3 cellular contexts compared by ENCODE assay signal in genomic region chr7:90322837-90323236, GRCh38.
TF ChIP-seq lines count a peak whose summit lies in the region.

No MANE protein-coding gene starts in this region.

TF ChIP-seq in HepG2, 621 proteins besides CTCF, POLR2A, EP300 and RAD21:
- no peak for TF ChIP-seq SRSF9 (IDR thresholded peaks at IDR 0.05; ENCODE audit: borderline replicate concordance, insufficient read depth, low read depth, low read length, poor library complexity, severe bottlenecking)
- peak; percentile 36 to 52; a peak in 3 of 4 replicates for TF ChIP-seq MAFK (conservative IDR thresholded peaks at IDR 0.05 in 1 of 2, IDR thresholded peaks at IDR 0.05 in 1 of 2; ENCODE audit: low read length in 2 of 2)
- TF ChIP-seq ZNF383 (CRISPR knock-in tag; IDR thresholded peaks at IDR 0.05; ENCODE audit: borderline replicate concordance) = no peak
- TF ChIP-seq MAFF (IDR thresholded peaks at IDR 0.05; ENCODE audit: low read depth, low read length) = 0 out of 2 replicates have a peak, but pooled peaks have one; percentile 19
- TF ChIP-seq FOXO4 (CRISPR knock-in tag; conservative IDR thresholded peaks at IDR 0.05) = no peak

TF ChIP-seq in A549, 52 proteins besides CTCF, POLR2A, EP300 and RAD21:
- TF ChIP-seq MAFK (IDR thresholded peaks at IDR 0.05; ENCODE audit: partially characterized antibody) (peak; percentile 45), SREBF2 (IDR thresholded peaks at IDR 0.05) (no peak), POLR2AphosphoS2 (conservative IDR thresholded peaks at IDR 0.05; ENCODE audit: low read length) (no peak)

TF ChIP-seq in K562, 482 proteins besides CTCF, POLR2A, EP300 and RAD21:
- TF ChIP-seq ZNF316 (IDR thresholded peaks at IDR 0.05) (peak; percentile 67), SP1 (CRISPR knock-in tag; IDR thresholded peaks at IDR 0.05) (no peak), C11orf30 (IDR thresholded peaks at IDR 0.05; ENCODE audit: low read depth) (peak; percentile 31; the same call in 1 of the 2 replicates)
TF ChIP-seq in K562: peak in this region for 2.
